1 cellular context compared by ENCODE assay signal in genomic region chr1:27560271-27561125, GRCh38.
A peak's percentile ranks its signal among the peaks of the same experiment; 100 is the strongest.
TF ChIP-seq lines count a peak whose summit lies in the region.

No MANE protein-coding gene starts in this region.

TF ChIP-seq in GM12878, 131 proteins besides CTCF, POLR2A, EP300 and RAD21:
- TF ChIP-seq, protein P1, sequence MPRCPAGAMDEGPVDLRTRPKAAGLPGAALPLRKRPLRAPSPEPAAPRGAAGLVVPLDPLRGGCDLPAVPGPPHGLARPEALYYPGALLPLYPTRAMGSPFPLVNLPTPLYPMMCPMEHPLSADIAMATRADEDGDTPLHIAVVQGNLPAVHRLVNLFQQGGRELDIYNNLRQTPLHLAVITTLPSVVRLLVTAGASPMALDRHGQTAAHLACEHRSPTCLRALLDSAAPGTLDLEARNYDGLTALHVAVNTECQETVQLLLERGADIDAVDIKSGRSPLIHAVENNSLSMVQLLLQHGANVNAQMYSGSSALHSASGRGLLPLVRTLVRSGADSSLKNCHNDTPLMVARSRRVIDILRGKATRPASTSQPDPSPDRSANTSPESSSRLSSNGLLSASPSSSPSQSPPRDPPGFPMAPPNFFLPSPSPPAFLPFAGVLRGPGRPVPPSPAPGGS (IDR thresholded peaks at IDR 0.05; ENCODE audit: borderline replicate concordance, insufficient read depth, low read depth, low read length, poor library complexity, severe bottlenecking), result peak; percentile 92
- no peak for TF ChIP-seq HDAC2 (IDR thresholded peaks at IDR 0.05)
